ENCODE assay signal across 30 cellular contexts in the genomic region with DNA sequence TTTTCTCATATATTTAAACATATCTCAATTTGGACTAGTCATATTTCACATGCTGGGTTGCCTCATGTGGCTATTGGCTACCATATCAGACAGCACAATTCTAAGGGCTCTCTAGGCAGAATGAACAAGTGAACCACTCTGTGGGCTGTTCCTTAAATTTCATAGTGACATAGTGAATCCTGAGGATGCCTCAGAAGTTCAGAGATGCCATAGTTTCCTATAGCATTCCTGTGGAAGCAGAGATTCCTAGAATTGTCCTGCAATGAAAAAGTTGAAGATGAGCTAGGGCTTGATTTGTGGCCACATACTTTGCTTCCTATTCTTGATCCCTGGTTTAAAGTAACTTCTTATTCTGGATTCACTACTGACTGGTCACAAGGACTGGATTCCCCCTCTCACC. TPM values are rescaled to one million over a fixed set of nuclear protein-coding genes. Genes with fewer than 3 reads are reported as not detected.
"Had no signal": no experiment of that assay in that cellular context is flagged by ENCODE, and none has a peak within 500 bp of the region (broad histone marks: within the 10 kb centered on the region; RNA-seq: fewer than 3 reads in every experiment).

No MANE protein-coding gene starts in this region.

- H3K27me3 ChIP-seq: adrenal gland, body of pancreas, colonic mucosa, foreskin keratinocyte, gastrocnemius medialis, heart left ventricle had no signal

- H3K36me3 ChIP-seq: adrenal gland, colonic mucosa, gastrocnemius medialis, heart left ventricle had no signal

- H3K4me3 ChIP-seq: adrenal gland, body of pancreas, colonic mucosa, dorsolateral prefrontal cortex, gastrocnemius medialis, heart left ventricle had no signal

- DNase-seq: activated CD4-positive, alpha-beta memory T cell treated with anti-CD3 and anti-CD28 coated beads for 36 hours; activated CD4-positive, alpha-beta T cell treated with anti-CD3 and anti-CD28 coated beads for 36 hours; activated CD4-positive, alpha-beta T cell treated with anti-CD3 and anti-CD28 coated beads, Interleukin-2, amount 10 ng/mL, durations not matched to agents 24 days and 14 days; activated CD4-positive, CD25-positive, alpha-beta regulatory T cell; activated CD4-positive, CD25-positive, alpha-beta regulatory T cell treated with anti-CD3 and anti-CD28 coated beads, Interleukin-2, amount 50 U/mL, for 72 hours; activated CD8-positive, alpha-beta memory T cell treated with anti-CD3 and anti-CD28 coated beads, Interleukin-2, amount 10 ng/mL, durations not matched to agents 7 days and 5 days; activated CD8-positive, alpha-beta memory T cell treated with anti-CD3 and anti-CD28 coated beads, Interleukin-2, amount 50 U/mL, for 4 hours; activated CD8-positive, alpha-beta T cell treated with anti-CD3 and anti-CD28 coated beads, Interleukin-2, amount 10 ng/mL, durations not matched to agents 7 days and 5 days; activated effector memory CD4-positive, alpha-beta T cell treated with anti-CD3 and anti-CD28 coated beads, Interleukin-2, amount 50 U/mL, for 16 hours; activated naive CD4-positive, alpha-beta T cell treated with anti-CD3 and anti-CD28 coated beads for 36 hours; activated naive CD8-positive, alpha-beta T cell treated with anti-CD3 and anti-CD28 coated beads for 36 hours; activated naive CD8-positive, alpha-beta T cell treated with anti-CD3 and anti-CD28 coated beads, Interleukin-2, amount 50 U/mL, for 24 hours; activated T-cell treated with anti-CD3 and anti-CD28 coated beads, Interleukin-2, amount 50 U/mL, for 1 hour; activated T-cell treated with anti-CD3 and anti-CD28 coated beads, Interleukin-2, amount 50 U/mL, for 48 hours; adrenal gland; amygdala; aorta; body of pancreas; caudate nucleus; colonic mucosa; dorsolateral prefrontal cortex; effector memory CD4-positive, alpha-beta T cell; endodermal cell; gastrocnemius medialis; glutamatergic neuron; heart left ventricle; T-helper 17 cell had no signal

- H3K4me1 ChIP-seq: adrenal gland, body of pancreas, colonic mucosa, foreskin keratinocyte had no signal

- H3K9me3 ChIP-seq: adrenal gland, body of pancreas, colonic mucosa, gastrocnemius medialis, heart left ventricle had no signal

- H3K27ac ChIP-seq: adrenal gland, body of pancreas, colonic mucosa, dorsolateral prefrontal cortex, foreskin keratinocyte, gastrocnemius medialis, heart left ventricle had no signal

RNA-seq across cellular contexts. Expression of a gene that starts 35.6 kb away (rescaled TPM):
- total RNA-seq: activated CD4-positive, alpha-beta T cell treated with anti-CD3 and anti-CD28 coated beads, Interleukin-2, amount 10 ng/mL, durations not matched to agents 24 days and 14 days; activated CD8-positive, alpha-beta memory T cell treated with anti-CD3 and anti-CD28 coated beads, Interleukin-2, amount 10 ng/mL, durations not matched to agents 7 days and 5 days; activated CD8-positive, alpha-beta T cell treated with anti-CD3 and anti-CD28 coated beads, Interleukin-2, amount 10 ng/mL, durations not matched to agents 7 days and 5 days; activated T-helper 1 cell treated with anti-CD3 and anti-CD28 coated beads, Interleukin-12 subunit alpha, Interleukin-12 subunit beta, Interleukin-2, Interleukin-4 antibody, amounts not matched to agents 30 ng/mL and 10 ng/mL and 1 ng/mL, durations not matched to agents 14 hours and 24 hours and 36 hours; activated T-helper 2 cell treated with anti-CD3 and anti-CD28 coated beads, Interferon-gamma antibody, Interleukin-2, Interleukin-4, amounts not matched to agents 10 μg/mL and 5 μg/mL and 100 μg/mL, durations not matched to agents 14 hours and 24 hours and 36 hours; T-helper 17 cell had no signal
- polyA plus RNA-seq: foreskin keratinocyte had no signal
